ENCODE assay signal across 8 cellular contexts in the genomic region with DNA sequence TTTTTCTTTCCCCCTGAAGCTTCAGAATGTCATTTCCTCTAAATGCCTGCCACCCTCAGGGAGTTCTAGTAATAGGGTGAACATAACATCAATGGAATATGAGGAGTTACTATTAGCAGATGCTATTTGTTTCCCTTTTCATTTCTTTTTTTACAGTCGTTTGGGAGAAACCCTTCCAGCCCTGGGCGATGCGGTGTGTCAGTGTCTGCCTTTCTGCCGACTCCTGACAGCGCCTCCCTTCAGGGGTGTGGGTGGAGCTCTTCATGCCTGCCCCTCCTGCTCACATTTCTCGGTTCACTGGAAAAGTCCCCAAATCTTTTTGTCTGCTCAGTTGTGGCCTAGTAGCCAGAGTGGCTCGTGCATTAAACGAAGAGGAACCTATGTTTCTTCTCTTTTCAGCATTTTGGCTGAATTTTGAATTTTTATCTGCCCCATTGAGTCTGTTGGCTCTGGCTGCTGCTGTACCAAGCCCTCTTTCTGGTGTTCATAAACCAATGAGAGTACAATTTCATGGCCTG.
A peak's percentile ranks its signal among the peaks of the same experiment; 100 is the strongest.
DNase-seq lines count a peak whose midpoint lies in the region; ATAC-seq and TF ChIP-seq lines count a peak whose summit lies in the region.

No MANE protein-coding gene starts in this region.

- H3K27me3 ChIP-seq in iPS-15b (ENCODE audit: control insufficient read depth, insufficient read depth, low read length), result no peaks in the 10 kb centered on the region
- no peaks in the 10 kb centered on the region for H3K27me3 ChIP-seq in spleen (replicated peaks in 1 of 7)

- peak overlapping the region; percentile 2 for H3K9ac ChIP-seq in iPS-15b (ENCODE audit: low read depth, low read length)

- peaks cover 29% of the 10 kb centered on the region for H3K4me1 ChIP-seq in iPS-15b (ENCODE audit: control insufficient read depth, insufficient read depth, low read length)
- peaks cover 0 to 77% (median 43%) of the 10 kb centered on the region in 6 donors for H3K4me1 ChIP-seq in spleen

- H3K36me3 ChIP-seq in iPS-15b (ENCODE audit: control insufficient read depth, insufficient read depth, low read length), result no peaks in the 10 kb centered on the region
- H3K36me3 ChIP-seq in spleen, result no peaks in the 10 kb centered on the region

- intact Hi-C loops in spleen (cut with DNase I; ENCODE audit: low total_unique reads), result no loop called here

- H3K4me3 ChIP-seq in iPS-15b (ENCODE audit: low read depth, low read length) (no peak overlapping the region), spleen (peak overlapping the region in 2 of 8 donors; percentile 16 to 45)

- no peak for TF ChIP-seq POLR2A in spleen (IDR thresholded peaks at IDR 0.05)

- peak overlapping the region; percentile 0 to 69 (median 56) for H3K27ac ChIP-seq in spleen

- H3K9me3 ChIP-seq in iPS-15b (ENCODE audit: control insufficient read depth, insufficient read depth, low read length) (no peaks in the 10 kb centered on the region), spleen (no peaks in the 10 kb centered on the region)

- peak; percentile 63 for DNase-seq in GM10266 (ENCODE audit: extremely low spot score)
- peak; percentile 62 for DNase-seq in HK-2 (ENCODE audit: unreplicated experiment)
- peak in 40 of 58 donors; percentile 12 to 66 (median 36) for DNase-seq in anterior cingulate cortex (lab: John Stamatoyannopoulos, UW)
- DNase-seq in spleen, result no peak
- no peak for DNase-seq in mesenteric fat pad (ENCODE audit: low spot score)
- no peak for DNase-seq in stimulated activated CD4-positive, alpha-beta T cell treated with anti-CD3 and anti-CD28 coated beads, Interleukin-2, amount 100 ng/mL, for 48 hours

- TF ChIP-seq CTCF in GM10266 (IDR thresholded peaks at IDR 0.05; ENCODE audit: control insufficient read depth, insufficient read depth, low read depth, missing control alignments) (peak; percentile 16), spleen (IDR thresholded peaks at IDR 0.05 in 8 of 11, conservative IDR thresholded peaks at IDR 0.05 in 3 of 11) (no peak)

- ATAC-seq in GM21515 (IDR thresholded peaks at IDR 0.05; ENCODE audit: unreplicated experiment), result peak; percentile 78

- WGBS in spleen, 5 donors, result 36 to 74% (median 56%) methylated on average over 8 of the region's 8 CpGs

Comparison
In these comparisons a context has a peak if more than half of its experiments do, and no peak if none do; other contexts are left out.
1. DNase-seq: peak in GM10266 (single experiment), HK-2 (single experiment) and anterior cingulate cortex (40 of 58); none in spleen (single experiment), mesenteric fat pad (single experiment) and stimulated activated CD4-positive, alpha-beta T cell treated with anti-CD3 and anti-CD28 coated beads, Interleukin-2, amount 100 ng/mL, for 48 hours (0 of 2).